10 cellular contexts compared by ENCODE assay signal in genomic region chr6:63441266-63441956, GRCh38.
DNase-seq lines count a peak whose midpoint lies in the region; ATAC-seq, FAIRE-seq and TF ChIP-seq lines count a peak whose summit lies in the region.
"Had no signal": no experiment of that assay in that cellular context is flagged by ENCODE, and none has a peak within 500 bp of the region (broad histone marks: within the 10 kb centered on the region; RNA-seq: fewer than 3 reads in every experiment).

No MANE protein-coding gene starts in this region.

- H3K27me3 ChIP-seq in K562 (ENCODE audit: control insufficient read depth in 2 of 2, insufficient read depth in 2 of 2, low read length in 2 of 2) (no peaks in the 10 kb centered on the region), tibial artery (no peaks in the 10 kb centered on the region), psoas muscle (ENCODE audit: insufficient read depth in 3 of 3, low read length in 2 of 3) (no peaks in the 10 kb centered on the region)

- peak overlapping the region in 1 of 2 experiments; percentile 58; a peak in 1 of 4 replicates for H3K9ac ChIP-seq in K562 (ENCODE audit: insufficient read depth in 1 of 2, low read depth in 2 of 2, low read length in 2 of 2)

- no peaks in the 10 kb centered on the region for H3K79me2 ChIP-seq in K562 (ENCODE audit: control insufficient read depth, insufficient read depth, low read length)

- H3K4me3 ChIP-seq in K562 (peak overlapping the region; percentile 20), tibial artery (no peak overlapping the region), psoas muscle (no peak overlapping the region)

- intact Hi-C loops in K562 (cut with micrococcal nuclease) (loop anchor here (10.0 kb wide), 1 partner anchor 133 kb away; the partner anchor contains the start of genes LOC128125822 and PTP4A1), tibial artery (cut with DNase I; ENCODE audit: low total_unique reads) (no loop called here), psoas muscle (cut with DNase I) (no loop called here)

- in situ Hi-C loops in K562 (cut with MboI), result no loop called here

- no TSS peak for BruUV-seq in K562 (replicated peaks; lab: Mats Ljungman, UMichigan)

- H3K4me1 ChIP-seq in K562 (replicated peaks in 1 of 2; ENCODE audit: control insufficient read depth in 2 of 2, insufficient read depth in 2 of 2, low read length in 2 of 2) (no peaks in the 10 kb centered on the region; a peak in 1 of 5 replicates), tibial artery (no peaks in the 10 kb centered on the region), psoas muscle (peaks cover 7% of the 10 kb centered on the region)

- peak; percentile 11 for DNase-seq in stimulated activated CD4-positive, alpha-beta T cell treated with anti-CD3 and anti-CD28 coated beads, Interleukin-15, amount 100 ng/mL, for 24 hours
- no peak for DNase-seq in stimulated activated CD4-positive, alpha-beta T cell treated with anti-CD3 and anti-CD28 coated beads, Interleukin-12 subunit alpha, Interleukin-12 subunit beta, amount 100 ng/mL, for 4 hours
- peak; percentile 28 for DNase-seq in NCI-H460 (ENCODE audit: extremely low read depth, low read depth)
- DNase-seq in K562 (ENCODE audit: extremely low read depth in 1 of 4, low spot score in 3 of 4), result peak; percentile 13 to 48 (median 16)
- no peak for DNase-seq in ureter (ENCODE audit: low spot score)
- DNase-seq in tibial artery, result no peak
- DNase-seq in psoas muscle, result no peak
- DNase-seq: NCI-H2171 treated with DMSO at 0.1 percent for 48 hours had no signal

- H3K4me2 ChIP-seq in K562 (ENCODE audit: insufficient read depth, low read length), result peak overlapping the region; percentile 68

- TF ChIP-seq CTCF in K562 (IDR thresholded peaks at IDR 0.05 in 2 of 3, conservative IDR thresholded peaks at IDR 0.05 in 1 of 3; ENCODE audit: insufficient read depth in 2 of 3, low read depth in 1 of 3, low read length in 3 of 3) (peak in 1 of 3 experiments; percentile 11; a peak in 1 of 6 replicates), tibial artery (IDR thresholded peaks at IDR 0.05) (no peak), psoas muscle (IDR thresholded peaks at IDR 0.05) (no peak)

- 2% methylated on average over 18 of the region's 18 CpGs for WGBS in K562 (ENCODE audit: insufficient coverage, low coverage, missing lambda C conversion rate)
- 84 to 88% (median 87%) methylated on average over 18 of the region's 18 CpGs for WGBS in psoas muscle, 3 donors

- H3K36me3 ChIP-seq in K562 (ENCODE audit: control insufficient read depth, insufficient read depth, low read length) (no peaks in the 10 kb centered on the region), tibial artery (no peaks in the 10 kb centered on the region), psoas muscle (ENCODE audit: insufficient read depth in 1 of 2, low read depth in 1 of 2) (no peaks in the 10 kb centered on the region)

- H3K9me1 ChIP-seq in K562 (ENCODE audit: control insufficient read depth, insufficient read depth, low read length), result no peaks in the 10 kb centered on the region

- H4K20me1 ChIP-seq in K562 (replicated peaks; ENCODE audit: control insufficient read depth, insufficient read depth, low read length), result no peaks in the 10 kb centered on the region

- H2AFZ ChIP-seq in K562 (ENCODE audit: low read depth, low read length), result peak overlapping the region; percentile 85

- no peak for FAIRE-seq in K562 (lab: Jason Lieb, UNC)

- ATAC-seq in K562 (peak; percentile 96), psoas muscle (no peak), HG02870 (IDR thresholded peaks at IDR 0.05; ENCODE audit: unreplicated experiment) (no peak)

- CTCF ChIA-PET in K562 (lab: Yijun Ruan, JAX; ENCODE audit: low intra/inter-chr PET ratio), result no interaction called here

- H3K9me3 ChIP-seq in K562 (replicated peaks; ENCODE audit: control insufficient read depth, insufficient read depth, low read depth, low read length), result 0 out of 2 replicates have a peak, but pooled peaks cover 3% of the 10 kb centered on the region
- H3K9me3 ChIP-seq in tibial artery, result no peaks in the 10 kb centered on the region
- no peaks in the 10 kb centered on the region for H3K9me3 ChIP-seq in psoas muscle

- no peak for TF ChIP-seq POLR2A in K562 (conservative IDR thresholded peaks at IDR 0.05)

- H3K27ac ChIP-seq in K562 (ENCODE audit: extremely low read depth, low read depth, low read length) (no peak overlapping the region), tibial artery (no peak overlapping the region), psoas muscle (no peak overlapping the region)
- H3K27ac ChIP-seq: C4-2B had no signal

- POLR2A ChIA-PET in K562 (lab: Yijun Ruan, JAX), result no interaction called here

- no peak for TF ChIP-seq EP300 in K562 (IDR thresholded peaks at IDR 0.05; ENCODE audit: low read length)

- no peak for TF ChIP-seq RAD21 in K562 (CRISPR knock-in tag; conservative IDR thresholded peaks at IDR 0.05 in 1 of 2, IDR thresholded peaks at IDR 0.05 in 1 of 2)

TF ChIP-seq in K562, 482 proteins besides CTCF, POLR2A, EP300 and RAD21:
- no peak for TF ChIP-seq ZKSCAN1 (IDR thresholded peaks at IDR 0.05; ENCODE audit: low read depth, low read length)
- peak; percentile 59; the same call in 1 of the 2 replicates for TF ChIP-seq USF2 (CRISPR knock-in tag; IDR thresholded peaks at IDR 0.05)
- peak; percentile 45; the same call in 1 of the 2 replicates for TF ChIP-seq GABPA (tag; conservative IDR thresholded peaks at IDR 0.05; ENCODE audit: low read depth)
- TF ChIP-seq SPI1 (IDR thresholded peaks at IDR 0.05; ENCODE audit: borderline replicate concordance, low read depth, low read length), result peak; percentile 36; the same call in 1 of the 2 replicates
- peak in 1 of 2 experiments; percentile 19 for TF ChIP-seq E2F6 (IDR thresholded peaks at IDR 0.05; ENCODE audit: borderline replicate concordance in 1 of 2, extremely low read depth in 1 of 2, insufficient read depth in 1 of 2, insufficient read length in 1 of 2, low read depth in 1 of 2, low read length in 1 of 2, poor library complexity in 1 of 2, severe bottlenecking in 1 of 2)
- TF ChIP-seq NR2C2 (CRISPR knock-in tag; IDR thresholded peaks at IDR 0.05), result no peak
- peak; percentile 31; the same call in 1 of the 2 replicates for TF ChIP-seq NR2C2 (tag; IDR thresholded peaks at IDR 0.05)
TF ChIP-seq in K562: peak in this region for 5.

Comparison
In these comparisons a context has a peak if more than half of its experiments do, and no peak if none do; other contexts are left out.
1. DNase-seq: peak in stimulated activated CD4-positive, alpha-beta T cell treated with anti-CD3 and anti-CD28 coated beads, Interleukin-15, amount 100 ng/mL, for 24 hours (single experiment), NCI-H460 (single experiment) and K562 (4 of 4); none in stimulated activated CD4-positive, alpha-beta T cell treated with anti-CD3 and anti-CD28 coated beads, Interleukin-12 subunit alpha, Interleukin-12 subunit beta, amount 100 ng/mL, for 4 hours (single experiment), ureter (single experiment), tibial artery (0 of 2) and psoas muscle (0 of 2).